In the genomic region with DNA sequence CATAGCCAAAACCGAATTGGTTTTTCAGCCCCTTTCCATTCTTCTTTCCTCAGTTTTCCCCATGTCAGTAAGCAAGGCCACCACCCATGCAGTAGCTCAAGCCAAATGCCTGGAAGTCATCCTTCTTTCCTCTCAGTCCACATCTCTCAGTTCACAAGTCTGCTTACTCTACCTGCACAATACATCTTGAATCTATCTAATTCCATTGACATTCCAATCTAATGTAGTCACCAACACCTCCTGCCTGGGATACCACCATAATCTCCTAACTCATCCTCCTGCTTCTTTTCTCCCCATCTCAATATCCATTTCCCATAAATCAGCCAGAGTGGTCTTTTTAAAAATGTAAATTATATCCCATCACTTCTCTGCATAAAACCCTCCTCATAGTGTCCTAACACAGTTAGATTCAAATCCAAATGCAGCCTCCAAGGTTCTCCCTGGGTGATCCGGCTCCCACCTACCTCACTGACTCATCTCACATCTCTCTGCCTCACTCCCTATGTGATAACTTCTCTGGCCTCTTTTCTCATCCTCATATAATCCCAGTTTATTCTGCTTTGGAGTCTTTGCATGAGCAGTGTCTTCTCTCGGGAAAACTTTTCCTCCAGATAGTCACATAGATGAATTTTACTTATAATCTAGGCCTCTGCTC, we compare ENCODE assay signal across 25 cellular contexts. TPM values are rescaled to one million over a fixed set of nuclear protein-coding genes. Genes with fewer than 3 reads are reported as not detected.
DNase-seq lines count a peak whose midpoint lies in the region; FAIRE-seq and TF ChIP-seq lines count a peak whose summit lies in the region.
"Had no signal": no experiment of that assay in that cellular context is flagged by ENCODE, and none has a peak within 500 bp of the region (broad histone marks: within the 10 kb centered on the region; RNA-seq: fewer than 3 reads in every experiment).

No MANE protein-coding gene starts in this region.

- no peak overlapping the region for H3K4me3 Mint-ChIP-seq in endodermal cell
- H3K4me3 Mint-ChIP-seq: CD4-positive, CD25-positive, alpha-beta regulatory T cell; CD8-positive, alpha-beta memory T cell; H9 had no signal

- H3K4me3 ChIP-seq in endodermal cell (ENCODE audit: low read length) = no peak overlapping the region
- H3K4me3 ChIP-seq: K562 had no signal

- H3K27me3 Mint-ChIP-seq in endodermal cell (ENCODE audit: insufficient read depth) = no peaks in the 10 kb centered on the region
- H3K27me3 Mint-ChIP-seq: CD4-positive, CD25-positive, alpha-beta regulatory T cell; CD8-positive, alpha-beta memory T cell had no signal

- H3K27me3 ChIP-seq in endodermal cell (ENCODE audit: control insufficient read depth, insufficient read depth, low read length, poor library complexity, severe bottlenecking) = no peaks in the 10 kb centered on the region

- H3K4me1 Mint-ChIP-seq in endodermal cell = no peaks in the 10 kb centered on the region
- H3K4me1 Mint-ChIP-seq: CD4-positive, CD25-positive, alpha-beta regulatory T cell; CD8-positive, alpha-beta memory T cell; H9 had no signal

- H3K27ac Mint-ChIP-seq in endodermal cell = no peak overlapping the region
- H3K27ac Mint-ChIP-seq: CD4-positive, CD25-positive, alpha-beta regulatory T cell; CD8-positive, alpha-beta memory T cell; H9 had no signal

- peaks cover 2% of the 10 kb centered on the region for H3K9me3 Mint-ChIP-seq in endodermal cell

- no peak for FAIRE-seq in urothelium cell line (lab: Jason Lieb, UNC)
- FAIRE-seq: A204.1, G401.6, GM12891, GM19239, K562 had no signal

- 88 to 89% methylated on average over 3 of the region's 3 CpGs for WGBS in endodermal cell (ENCODE audit: insufficient coverage in 1 of 2, insufficient read length in 1 of 2), 2 experiments

- no peaks in the 10 kb centered on the region for H3K9me3 ChIP-seq in endodermal cell (ENCODE audit: control insufficient read depth, low read length)
- H3K9me3 ChIP-seq: BE2C had no signal

- DNase-seq in NCI-H226 (peak; percentile 57), endodermal cell (peak; percentile 47), iPS-NIHi7 (ENCODE audit: extremely low spot score) (peak; percentile 19), urothelium cell line (ENCODE audit: low spot score) (peak; percentile 4), NCI-H2196 treated with DMSO at 0.1 percent for 48 hours (lab: John Stamatoyannopoulos, UW; ENCODE audit: unreplicated experiment) (no peak), NCI-H1694 (lab: John Stamatoyannopoulos, UW) (no peak), NCI-H1105 treated with DMSO at 0.1 percent for 48 hours (lab: John Stamatoyannopoulos, UW) (no peak)
- DNase-seq in activated CD4-positive, alpha-beta T cell treated with anti-CD3 and anti-CD28 coated beads, Interleukin-2, amount 50 U/mL, for 1 hour = no peak
- DNase-seq: ACHN; BE2C; C1 segment of cervical spinal cord; CD4-positive, CD25-positive, alpha-beta regulatory T cell; CD8-positive, alpha-beta memory T cell; COR-L47; DMS 273 treated with DMSO at 0.1 percent for 48 hours; DMS53; GOT3; H9; IMR-90 had no signal

- no peaks in the 10 kb centered on the region for H3K36me3 ChIP-seq in endodermal cell (ENCODE audit: control insufficient read depth, insufficient read depth, low read length)
- H3K36me3 ChIP-seq: BE2C had no signal

- H3K36me3 Mint-ChIP-seq in endodermal cell (ENCODE audit: low read depth) = no peaks in the 10 kb centered on the region
- H3K36me3 Mint-ChIP-seq: CD4-positive, CD25-positive, alpha-beta regulatory T cell had no signal

- no peak overlapping the region for H3K27ac ChIP-seq in endodermal cell (ENCODE audit: low read depth, low read length)

- no peaks in the 10 kb centered on the region for H3K4me1 ChIP-seq in endodermal cell (ENCODE audit: control insufficient read depth, insufficient read depth, low read length)
- H3K4me1 ChIP-seq: BE2C had no signal

- H3K9ac ChIP-seq in endodermal cell (ENCODE audit: extremely low read depth, low read length, poor library complexity, severe bottlenecking) = no peak overlapping the region

- TF ChIP-seq CTCF in endodermal cell (conservative IDR thresholded peaks at IDR 0.05) = no peak

RNA-seq across cellular contexts. Expression of gene KCNIP4, which starts 26.9 kb away (rescaled TPM):
- not detected for total RNA-seq in endodermal cell
- 0.36 TPM for polyA plus RNA-seq in endodermal cell (2013, experiment 1 of 2)
- polyA plus RNA-seq in endodermal cell (2013, experiment 2 of 2) = 0.58 TPM
- total RNA-seq: CD4-positive, CD25-positive, alpha-beta regulatory T cell; CD8-positive, alpha-beta memory T cell; H9; HT-29; IMR-90; K562 had no signal
- polyA plus RNA-seq: IMR-90 had no signal

Comparison
In these comparisons a context has a peak if more than half of its experiments do, and no peak if none do; other contexts are left out.
1. DNase-seq: peak in NCI-H226 (single experiment), endodermal cell (single experiment), iPS-NIHi7 (single experiment) and urothelium cell line (single experiment); none in NCI-H2196 treated with DMSO at 0.1 percent for 48 hours (single experiment), NCI-H1694 (single experiment), activated CD4-positive, alpha-beta T cell treated with anti-CD3 and anti-CD28 coated beads, Interleukin-2, amount 50 U/mL, for 1 hour (single experiment) and NCI-H1105 treated with DMSO at 0.1 percent for 48 hours (single experiment).